Comparison of ENCODE assay signal across 13 cellular contexts in the genomic region with DNA sequence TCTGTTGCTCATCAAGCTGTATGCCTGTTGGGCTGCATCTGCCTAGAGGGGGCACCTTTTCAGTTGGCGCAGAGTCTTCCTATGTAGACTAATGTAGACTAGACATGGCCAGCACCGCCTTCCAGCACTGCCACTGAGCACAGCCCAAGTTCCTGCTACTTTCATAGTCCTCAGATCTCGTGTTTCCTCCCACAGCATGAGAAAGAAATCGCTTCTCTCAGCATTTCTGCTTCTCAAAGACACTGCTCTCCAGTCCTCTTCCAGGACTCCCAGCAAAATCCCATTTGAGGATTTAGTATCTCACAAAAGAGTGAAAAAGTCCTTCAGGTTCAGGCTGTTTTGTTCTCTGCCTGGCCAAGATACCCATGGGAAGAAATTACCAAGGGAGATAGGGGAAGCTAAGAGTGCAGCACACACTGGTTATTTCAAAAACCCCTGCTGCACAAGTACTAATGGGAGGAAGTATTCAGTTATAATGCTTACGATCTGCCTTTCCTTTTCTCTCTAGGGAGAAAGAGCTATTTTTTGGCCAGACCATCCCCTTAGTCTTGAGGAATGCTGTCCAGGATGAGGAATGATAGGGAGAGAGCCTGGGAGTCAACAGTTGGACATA.
"Had no signal": no experiment of that assay in that cellular context is flagged by ENCODE, and none has a peak within 500 bp of the region (broad histone marks: within the 10 kb centered on the region; RNA-seq: fewer than 3 reads in every experiment).

No MANE protein-coding gene starts in this region.

- DNase-seq: activated CD4-positive, alpha-beta T cell treated with anti-CD3 and anti-CD28 coated beads, Interleukin-2, amount 10 ng/mL, durations not matched to agents 24 days and 14 days; activated CD8-positive, alpha-beta memory T cell treated with anti-CD3 and anti-CD28 coated beads for 24 hours; activated naive CD4-positive, alpha-beta T cell treated with anti-CD3 and anti-CD28 coated beads, Interleukin-2, amount 50 U/mL, for 16 hours; adrenal gland; cortex of kidney; mammary epithelial cell; pancreas; small intestine had no signal

- H3K36me3 Mint-ChIP-seq: WTC11 had no signal

- H3K4me3 Mint-ChIP-seq: activated CD4-positive, alpha-beta T cell treated with anti-CD3 and anti-CD28 coated beads, Interleukin-2, amount 10 ng/mL, durations not matched to agents 24 days and 14 days; activated T-helper 17 cell treated with anti-CD3 and anti-CD28 coated beads, Interleukin-2, amount 50 U/mL, for 72 hours; central memory CD8-positive, alpha-beta T cell; T-helper 1 cell treated with Interleukin-12 subunit alpha and Interleukin-12 subunit beta and Interleukin-4 antibody, amounts not matched to agents 30 μg/mL and 1 μg/mL, for 36 hours; WTC11 had no signal

- H3K36me3 ChIP-seq: adrenal gland, pancreas, tibial artery had no signal

- H3K27me3 ChIP-seq: adrenal gland, pancreas, tibial artery had no signal

- H3K4me3 ChIP-seq: adrenal gland, pancreas, tibial artery had no signal

- H3K27ac ChIP-seq: adrenal gland, pancreas, tibial artery had no signal

- H3K9me3 ChIP-seq: adrenal gland, pancreas, tibial artery had no signal

- H3K9me3 Mint-ChIP-seq: activated CD4-positive, alpha-beta T cell treated with anti-CD3 and anti-CD28 coated beads, Interleukin-2, amount 10 ng/mL, durations not matched to agents 24 days and 14 days; central memory CD8-positive, alpha-beta T cell; T-helper 1 cell treated with Interleukin-12 subunit alpha and Interleukin-12 subunit beta and Interleukin-4 antibody, amounts not matched to agents 30 μg/mL and 1 μg/mL, for 36 hours had no signal

- H3K4me1 ChIP-seq: adrenal gland had no signal

- H3K4me1 Mint-ChIP-seq: activated CD4-positive, alpha-beta T cell treated with anti-CD3 and anti-CD28 coated beads, Interleukin-2, amount 10 ng/mL, durations not matched to agents 24 days and 14 days; activated T-helper 17 cell treated with anti-CD3 and anti-CD28 coated beads, Interleukin-2, amount 50 U/mL, for 72 hours; central memory CD8-positive, alpha-beta T cell; WTC11 had no signal

- H3K27ac Mint-ChIP-seq: activated CD4-positive, alpha-beta T cell treated with anti-CD3 and anti-CD28 coated beads, Interleukin-2, amount 10 ng/mL, durations not matched to agents 24 days and 14 days; activated T-helper 17 cell treated with anti-CD3 and anti-CD28 coated beads, Interleukin-2, amount 50 U/mL, for 72 hours; T-helper 1 cell treated with Interleukin-12 subunit alpha and Interleukin-12 subunit beta and Interleukin-4 antibody, amounts not matched to agents 30 μg/mL and 1 μg/mL, for 36 hours; WTC11 had no signal

- ATAC-seq: activated T-helper 17 cell treated with anti-CD3 and anti-CD28 coated beads, Interleukin-2, amount 50 U/mL, for 72 hours; WTC11 had no signal
